Comparison of ENCODE assay signal across 1 cellular context in genomic region chr6:14453712-14454466, GRCh38.
TF ChIP-seq lines count a peak whose summit lies in the region.

No MANE protein-coding gene starts in this region.

TF ChIP-seq in K562, 482 proteins besides CTCF, POLR2A, EP300 and RAD21 (continued from another document):
- TF ChIP-seq, protein P1, sequence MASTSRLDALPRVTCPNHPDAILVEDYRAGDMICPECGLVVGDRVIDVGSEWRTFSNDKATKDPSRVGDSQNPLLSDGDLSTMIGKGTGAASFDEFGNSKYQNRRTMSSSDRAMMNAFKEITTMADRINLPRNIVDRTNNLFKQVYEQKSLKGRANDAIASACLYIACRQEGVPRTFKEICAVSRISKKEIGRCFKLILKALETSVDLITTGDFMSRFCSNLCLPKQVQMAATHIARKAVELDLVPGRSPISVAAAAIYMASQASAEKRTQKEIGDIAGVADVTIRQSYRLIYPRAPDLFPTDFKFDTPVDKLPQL (IDR thresholded peaks at IDR 0.05; ENCODE audit: extremely low read depth, insufficient read length): no peak
- TF ChIP-seq ZNF699 (CRISPR knock-in tag; IDR thresholded peaks at IDR 0.05; ENCODE audit: insufficient replicate concordance) (no peak), ZNF444 (CRISPR knock-in tag; IDR thresholded peaks at IDR 0.05) (no peak), TAF7 (tag; IDR thresholded peaks at IDR 0.05) (0 out of 2 replicates have a peak, but pooled peaks have one; percentile 30), BMI1 (IDR thresholded peaks at IDR 0.05; ENCODE audit: low read length) (no peak), SRSF1 (IDR thresholded peaks at IDR 0.05; ENCODE audit: low read depth, low read length) (no peak), MYNN (IDR thresholded peaks at IDR 0.05) (no peak), MYNN (CRISPR knock-in tag; IDR thresholded peaks at IDR 0.05) (no peak), CEBPB (tag; IDR thresholded peaks at IDR 0.05) (0 out of 2 replicates have a peak, but pooled peaks have one; percentile 32), SRSF3 (IDR thresholded peaks at IDR 0.05; ENCODE audit: insufficient read depth, low read length) (no peak), TFE3 (CRISPR knock-in tag; IDR thresholded peaks at IDR 0.05) (no peak), TGIF2 (CRISPR knock-in tag; IDR thresholded peaks at IDR 0.05) (no peak), MAFG (tag; conservative IDR thresholded peaks at IDR 0.05) (peak; percentile 73), HMG20B (CRISPR knock-in tag; IDR thresholded peaks at IDR 0.05) (no peak), PTTG1 (tag; IDR thresholded peaks at IDR 0.05; ENCODE audit: low read depth) (peak; percentile 51; the same call in 1 of the 2 replicates), RBM39 (optimal IDR thresholded peaks at IDR 0.05; ENCODE audit: low read depth, low read length) (no peak), ZNF586 (CRISPR knock-in tag; conservative IDR thresholded peaks at IDR 0.05) (no peak), KLF6 (CRISPR knock-in tag; IDR thresholded peaks at IDR 0.05; ENCODE audit: borderline replicate concordance) (no peak; the same call in 1 of the 2 replicates), ZNF316 (IDR thresholded peaks at IDR 0.05) (peak; percentile 81), ZNF785 (CRISPR knock-in tag; IDR thresholded peaks at IDR 0.05) (no peak), DMBX1 (CRISPR knock-in tag; IDR thresholded peaks at IDR 0.05; ENCODE audit: borderline replicate concordance) (peak; percentile 48), TCFL5 (CRISPR knock-in tag; conservative IDR thresholded peaks at IDR 0.05) (no peak), MTF1 (CRISPR knock-in tag; IDR thresholded peaks at IDR 0.05; ENCODE audit: borderline replicate concordance) (no peak), E2F1 (CRISPR knock-in tag; IDR thresholded peaks at IDR 0.05) (no peak), CBX5 (IDR thresholded peaks at IDR 0.05; ENCODE audit: borderline replicate concordance, low read depth) (no peak), C11orf30 (IDR thresholded peaks at IDR 0.05; ENCODE audit: low read depth) (peak; percentile 81), BRCA1 (IDR thresholded peaks at IDR 0.05) (no peak), BRCA1 (CRISPR knock-in tag; IDR thresholded peaks at IDR 0.05) (no peak), ATF3 (IDR thresholded peaks at IDR 0.05) (peak; percentile 45; the same call in 1 of the 2 replicates), ATF3 (CRISPR knock-in tag; conservative IDR thresholded peaks at IDR 0.05) (no peak), HNRNPK (IDR thresholded peaks at IDR 0.05; ENCODE audit: low read depth, low read length, poor library complexity, severe bottlenecking) (no peak), BHLHE40 (IDR thresholded peaks at IDR 0.05; ENCODE audit: low read length) (no peak), RCOR1 (IDR thresholded peaks at IDR 0.05; ENCODE audit: borderline replicate concordance in 1 of 2, low read depth in 2 of 2, low read length in 2 of 2) (no peak), GTF2F1 (IDR thresholded peaks at IDR 0.05; ENCODE audit: low read depth, low read length) (no peak), GATAD2A (IDR thresholded peaks at IDR 0.05) (no peak), RFX1 (IDR thresholded peaks at IDR 0.05) (no peak), SREBF1 (IDR thresholded peaks at IDR 0.05; ENCODE audit: borderline replicate concordance, low read depth, low read length) (no peak), DPF2 (IDR thresholded peaks at IDR 0.05) (0 out of 2 replicates have a peak, but pooled peaks have one; percentile 40), MCM3 (IDR thresholded peaks at IDR 0.05) (no peak), ZNF197 (CRISPR knock-in tag; IDR thresholded peaks at IDR 0.05; ENCODE audit: low read depth) (peak; percentile 75; the same call in 1 of the 2 replicates), CEBPG (CRISPR knock-in tag; IDR thresholded peaks at IDR 0.05) (peak; percentile 55; the same call in 1 of the 2 replicates), CEBPG (tag; conservative IDR thresholded peaks at IDR 0.05 in 1 of 2, IDR thresholded peaks at IDR 0.05 in 1 of 2) (peak in 1 of 2 experiments; percentile 40; a peak in 1 of 4 replicates), ELF1 (tag; IDR thresholded peaks at IDR 0.05) (peak; percentile 47; the same call in 1 of the 2 replicates), ZNF263 (CRISPR knock-in tag; IDR thresholded peaks at IDR 0.05; ENCODE audit: borderline replicate concordance) (no peak)
- TF ChIP-seq, protein P2, sequence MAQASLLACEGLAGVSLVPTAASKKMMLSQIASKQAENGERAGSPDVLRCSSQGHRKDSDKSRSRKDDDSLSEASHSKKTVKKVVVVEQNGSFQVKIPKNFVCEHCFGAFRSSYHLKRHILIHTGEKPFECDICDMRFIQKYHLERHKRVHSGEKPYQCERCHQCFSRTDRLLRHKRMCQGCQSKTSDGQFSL (CRISPR knock-in tag; IDR thresholded peaks at IDR 0.05): peak; percentile 41; the same call in 1 of the 2 replicates
- TF ChIP-seq, protein P2 (tag; IDR thresholded peaks at IDR 0.05): peak; percentile 18 to 89; a peak in 2 of 4 replicates
- TF ChIP-seq, protein P3, sequence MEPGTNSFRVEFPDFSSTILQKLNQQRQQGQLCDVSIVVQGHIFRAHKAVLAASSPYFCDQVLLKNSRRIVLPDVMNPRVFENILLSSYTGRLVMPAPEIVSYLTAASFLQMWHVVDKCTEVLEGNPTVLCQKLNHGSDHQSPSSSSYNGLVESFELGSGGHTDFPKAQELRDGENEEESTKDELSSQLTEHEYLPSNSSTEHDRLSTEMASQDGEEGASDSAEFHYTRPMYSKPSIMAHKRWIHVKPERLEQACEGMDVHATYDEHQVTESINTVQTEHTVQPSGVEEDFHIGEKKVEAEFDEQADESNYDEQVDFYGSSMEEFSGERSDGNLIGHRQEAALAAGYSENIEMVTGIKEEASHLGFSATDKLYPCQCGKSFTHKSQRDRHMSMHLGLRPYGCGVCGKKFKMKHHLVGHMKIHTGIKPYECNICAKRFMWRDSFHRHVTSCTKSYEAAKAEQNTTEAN (CRISPR knock-in tag; IDR thresholded peaks at IDR 0.05): no peak
